ENCODE assay signal across 16 cellular contexts in genomic region chr1:39571178-39571483, GRCh38. TPM values are rescaled to one million over a fixed set of nuclear protein-coding genes. Genes with fewer than 3 reads are reported as not detected.
A peak's percentile ranks its signal among the peaks of the same experiment; 100 is the strongest.
DNase-seq lines count a peak whose midpoint lies in the region; ATAC-seq, FAIRE-seq and TF ChIP-seq lines count a peak whose summit lies in the region.
"Had no signal": no experiment of that assay in that cellular context is flagged by ENCODE, and none has a peak within 500 bp of the region (broad histone marks: within the 10 kb centered on the region; RNA-seq: fewer than 3 reads in every experiment).

No MANE protein-coding gene starts in this region.

- peaks cover 67% of the 10 kb centered on the region for H3K79me2 ChIP-seq in HepG2 (ENCODE audit: insufficient read depth, low read length)

- H3K4me1 ChIP-seq in HepG2 (ENCODE audit: insufficient read depth, low read length) (peaks cover 87% of the 10 kb centered on the region), right lobe of liver (peaks cover 0 to 49% (median 18%) of the 10 kb centered on the region in 4 donors), adrenal gland (replicated peaks in 1 of 2) (peaks cover 40 to 66% of the 10 kb centered on the region in 2 donors), psoas muscle (peaks cover 27% of the 10 kb centered on the region)

- TF ChIP-seq EP300 in HepG2 (IDR thresholded peaks at IDR 0.05; ENCODE audit: low read depth in 2 of 2, low read length in 2 of 2), result no peak
- no peak for TF ChIP-seq EP300 in HepG2 (CRISPR knock-in tag; IDR thresholded peaks at IDR 0.05; ENCODE audit: borderline replicate concordance)

- TF ChIP-seq RAD21 in HepG2 (CRISPR knock-in tag; IDR thresholded peaks at IDR 0.05), result no peak

- POLR2A ChIA-PET in HepG2 (lab: Yijun Ruan, JAX), result no interaction called here

- peaks cover 23 to 72% of the 10 kb centered on the region in 2 experiments for H3K36me3 ChIP-seq in HepG2 (replicated peaks in 1 of 2; ENCODE audit: control insufficient read depth in 1 of 2, insufficient read depth in 2 of 2, low read length in 2 of 2)
- H3K36me3 ChIP-seq in right lobe of liver, result peaks cover 0 to 63% (median 44%) of the 10 kb centered on the region in 4 donors
- peaks cover 4 to 63% of the 10 kb centered on the region in 2 donors for H3K36me3 ChIP-seq in adrenal gland (replicated peaks in 1 of 2)
- peaks cover 37 to 74% of the 10 kb centered on the region in 2 donors for H3K36me3 ChIP-seq in psoas muscle (ENCODE audit: insufficient read depth in 1 of 2, low read depth in 1 of 2)

- no peak for ATAC-seq in HepG2
- ATAC-seq in right lobe of liver, result no peak
- ATAC-seq in psoas muscle, result no peak
- ATAC-seq in GM19328 (IDR thresholded peaks at IDR 0.05; ENCODE audit: unreplicated experiment), result no peak
- ATAC-seq in GM19467 (IDR thresholded peaks at IDR 0.05; ENCODE audit: unreplicated experiment), result no peak

- FAIRE-seq in HepG2 (lab: Jason Lieb, UNC), result no peak
- FAIRE-seq: A204.1, G401.6, GM12892 had no signal

- H3K4me2 ChIP-seq in HepG2 (ENCODE audit: low read depth, low read length), result no peak overlapping the region

- no peak for TF ChIP-seq CTCF in HepG2 (CRISPR knock-in tag; IDR thresholded peaks at IDR 0.05)
- no peak for TF ChIP-seq CTCF in right lobe of liver (IDR thresholded peaks at IDR 0.05)
- no peak for TF ChIP-seq CTCF in adrenal gland (IDR thresholded peaks at IDR 0.05)
- no peak for TF ChIP-seq CTCF in psoas muscle (IDR thresholded peaks at IDR 0.05)

- H3K4me3 ChIP-seq in HepG2 (replicated peaks in 1 of 3; ENCODE audit: insufficient read depth in 1 of 3, low read depth in 2 of 3, low read length in 3 of 3) (no peak overlapping the region), right lobe of liver (no peak overlapping the region), adrenal gland (no peak overlapping the region), psoas muscle (no peak overlapping the region)

- H3K9me3 ChIP-seq in HepG2 (ENCODE audit: low read length) (no peaks in the 10 kb centered on the region), right lobe of liver (no peaks in the 10 kb centered on the region), adrenal gland (replicated peaks in 1 of 3) (no peaks in the 10 kb centered on the region), psoas muscle (no peaks in the 10 kb centered on the region)

- no TSS peak for BruUV-seq in HepG2 (replicated peaks; lab: Mats Ljungman, UMichigan)

- 97% methylated on average over 9 of the region's 9 CpGs for WGBS in HepG2 (ENCODE audit: low lambda C conversion rate)
- WGBS in right lobe of liver (ENCODE audit: insufficient coverage, low coverage, low lambda C conversion rate, missing lambda C conversion rate), result 83% methylated on average over 1 of the region's 9 CpGs
- 83 to 88% (median 85%) methylated on average over 1 to 9 of the region's 9 CpGs for WGBS in adrenal gland, 4 donors
- WGBS in psoas muscle, 3 donors, result 92 to 94% (median 93%) methylated on average over 9 of the region's 9 CpGs

- H3K27ac ChIP-seq in HepG2 (ENCODE audit: extremely low read length, insufficient read depth, low read length) (no peak overlapping the region), right lobe of liver (no peak overlapping the region), adrenal gland (peak overlapping the region in 3 of 5 donors; percentile 57 to 84 (median 65)), psoas muscle (peak overlapping the region; percentile 8)

- in situ Hi-C loops in HepG2 (cut with HindIII; ENCODE audit: extremely low pct_ligation_motif_present, low pct_unique_long_range_greater_than_20kb), result no loop called here

- H4K20me1 ChIP-seq in HepG2 (ENCODE audit: insufficient read depth, low read length), result peaks cover 57% of the 10 kb centered on the region

- TF ChIP-seq POLR2A in HepG2 (IDR thresholded peaks at IDR 0.05; ENCODE audit: insufficient read depth in 1 of 2, low read depth in 2 of 2, low read length in 2 of 2) (no peak), right lobe of liver (IDR thresholded peaks at IDR 0.05) (no peak), adrenal gland (IDR thresholded peaks at IDR 0.05) (no peak)

- DNase-seq in HepG2 (ENCODE audit: low spot score) (no peak), right lobe of liver (no peak), adrenal gland (no peak), psoas muscle (no peak), SW 1271 (lab: John Stamatoyannopoulos, UW) (no peak)
- DNase-seq: C1 segment of cervical spinal cord; CD4-positive, alpha-beta T cell; DMS79; EL; HCEC 1CT; HFFc6 had no signal

- intact Hi-C loops in HepG2 (cut with micrococcal nuclease; ENCODE audit: unreplicated experiment) (no loop called here), right lobe of liver (cut with DNase I) (no loop called here), adrenal gland (cut with DNase I) (no loop called here), psoas muscle (cut with DNase I) (no loop called here)

- CTCF ChIA-PET in HepG2 (lab: Yijun Ruan, JAX; ENCODE audit: low intra/inter-chr PET ratio, low total read pairs), result no interaction called here

- H3K27me3 ChIP-seq in HepG2 (ENCODE audit: control insufficient read depth in 1 of 2, insufficient read depth in 2 of 2, low read length in 2 of 2) (no peaks in the 10 kb centered on the region; a peak in 1 of 5 replicates), right lobe of liver (no peaks in the 10 kb centered on the region), adrenal gland (no peaks in the 10 kb centered on the region), psoas muscle (ENCODE audit: insufficient read depth in 3 of 3, low read length in 2 of 3) (no peaks in the 10 kb centered on the region)

- no peak overlapping the region for H2AFZ ChIP-seq in HepG2 (ENCODE audit: low read length)

- H3K9ac ChIP-seq in HepG2 (ENCODE audit: insufficient read depth, low read depth, low read length), result no peak overlapping the region

TF ChIP-seq in HepG2, 621 proteins besides CTCF, POLR2A, EP300 and RAD21:
- TF ChIP-seq FOXC1 (CRISPR knock-in tag; IDR thresholded peaks at IDR 0.05; ENCODE audit: borderline replicate concordance) (no peak), RBM22 (optimal IDR thresholded peaks at IDR 0.05; ENCODE audit: low read length) (peak; percentile 72), ZNF20 (CRISPR knock-in tag; IDR thresholded peaks at IDR 0.05) (no peak), MIXL1 (CRISPR knock-in tag; IDR thresholded peaks at IDR 0.05) (no peak), SRSF9 (IDR thresholded peaks at IDR 0.05; ENCODE audit: borderline replicate concordance, insufficient read depth, low read depth, low read length, poor library complexity, severe bottlenecking) (no peak), ZFP36 (IDR thresholded peaks at IDR 0.05; ENCODE audit: borderline replicate concordance, low read depth, low read length, partially characterized antibody) (no peak), POLR2AphosphoS5 (IDR thresholded peaks at IDR 0.05; ENCODE audit: low read depth, low read length) (0 out of 2 replicates have a peak, but pooled peaks have one; percentile 7)

RNA-seq across cellular contexts. Expression of gene PABPC4, which starts 5.5 kb away (rescaled TPM):
- total RNA-seq in HepG2 (2016; rRNA removed; fragmentation: Illumina TruSeq; extraction: Trizol) (111 and 117 TPM in 2 replicates), right lobe of liver (100 to 1,000 TPM in 2 of 6 experiments, 10 to 100 TPM in 4; 89.8 to 155 (median 99.1) TPM), adrenal gland (100 to 1,000 TPM; 108 to 354 (median 200) TPM), psoas muscle (100 to 1,000 TPM; 370 to 530 (median 476) TPM)
- 101 TPM in 2 replicates for total RNA-seq in HepG2 (2016; cell fraction: cytosol; rRNA removed; fragmentation: Illumina TruSeq; extraction: Trizol; ENCODE audit: low read depth)
- 102 and 113 TPM in 2 replicates for total RNA-seq in HepG2 (2016; cell fraction: insoluble cytoplasmic fraction; rRNA removed; fragmentation: Illumina TruSeq; extraction: Trizol)
- 155 and 172 TPM in 2 replicates for total RNA-seq in HepG2 (2016; cell fraction: membrane; rRNA removed; fragmentation: Illumina TruSeq; extraction: Trizol)
- total RNA-seq in HepG2 (2016; cell fraction: nucleus; rRNA removed; fragmentation: Illumina TruSeq; extraction: Trizol), result 154 and 190 TPM in 2 replicates
- polyA plus RNA-seq in HepG2 (2011; rRNA removed) (74.9 and 85.0 TPM in 2 replicates), adrenal gland (100 to 1,000 TPM; 285 to 347 (median 290) TPM), psoas muscle (100 to 1,000 TPM; 194 to 302 (median 241) TPM)
- polyA plus RNA-seq in HepG2 (2011; cell fraction: cytosol; rRNA removed), result 38.5 and 48.3 TPM in 2 replicates
- 295 and 298 TPM in 2 replicates for polyA plus RNA-seq in HepG2 (2011; cell fraction: nucleus; rRNA removed)
- polyA plus RNA-seq in HepG2 (2012), result 127 and 129 TPM in 2 replicates
- 94.4 and 97.7 TPM in 2 replicates for polyA plus RNA-seq in HepG2 (2016; cell fraction: cytosol; fragmentation: Illumina TruSeq; extraction: Trizol; ENCODE audit: low read depth)
- polyA plus RNA-seq in HepG2 (2016; cell fraction: insoluble cytoplasmic fraction; fragmentation: Illumina TruSeq; extraction: Trizol; ENCODE audit: low read depth), result 152 and 164 TPM in 2 replicates
- polyA plus RNA-seq in HepG2 (2016; cell fraction: membrane; fragmentation: Illumina TruSeq; extraction: Trizol; ENCODE audit: low read depth), result 159 and 192 TPM in 2 replicates
- 441 and 444 TPM in 2 replicates for polyA plus RNA-seq in HepG2 (2016; cell fraction: nucleus; fragmentation: Illumina TruSeq; extraction: Trizol; ENCODE audit: insufficient read depth, low read depth)
- polyA minus RNA-seq in HepG2 (2011; rRNA and poly(A)+ RNA removed; ENCODE audit: low replicate concordance), result 173 and 261 TPM in 2 replicates
- 69.5 and 79.1 TPM in 2 replicates for polyA minus RNA-seq in HepG2 (2011; cell fraction: cytosol; rRNA and poly(A)+ RNA removed)
- 148 and 157 TPM in 2 replicates for polyA minus RNA-seq in HepG2 (2011; cell fraction: nucleus; rRNA and poly(A)+ RNA removed)

Comparison
In these comparisons a context has a peak if more than half of its experiments do, and no peak if none do; other contexts are left out.
1. H3K27ac ChIP-seq: peak in adrenal gland (3 of 5) and psoas muscle (single experiment); none in HepG2 (single experiment) and right lobe of liver (0 of 3).